1 cellular context compared by ENCODE assay signal in the genomic region with DNA sequence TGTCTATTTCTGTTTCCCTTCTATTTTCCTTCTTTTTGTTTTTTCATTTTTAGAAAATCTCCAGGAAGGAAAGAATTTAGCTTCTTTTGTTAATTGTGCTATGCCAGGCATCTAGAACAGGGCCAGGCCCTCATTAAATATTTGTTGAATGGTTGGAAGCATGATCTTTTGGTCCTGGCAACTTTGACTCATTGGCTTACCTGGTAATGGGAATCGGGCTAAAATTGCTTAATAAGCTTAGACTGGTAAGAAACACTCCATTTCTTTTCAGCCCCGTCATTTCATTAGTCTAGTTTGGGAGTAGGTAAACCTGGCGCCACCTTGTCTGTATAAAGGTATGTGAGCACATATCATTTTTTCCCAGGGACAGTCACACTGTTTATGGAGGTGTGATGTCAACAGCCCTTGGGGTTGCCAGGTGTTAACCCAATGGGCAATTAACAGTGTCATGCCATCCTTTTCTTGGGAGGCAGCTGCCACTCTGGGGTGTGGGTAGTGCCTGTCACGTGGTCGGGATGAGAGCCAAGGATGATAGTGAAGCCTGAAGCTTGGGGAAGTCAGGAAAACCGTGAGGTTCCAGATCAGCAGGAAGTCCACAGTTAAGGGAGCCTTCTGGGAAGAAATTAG.
TF ChIP-seq lines count a peak whose summit lies in the region.

No MANE protein-coding gene starts in this region.

TF ChIP-seq in HepG2, 621 proteins besides CTCF, POLR2A, EP300 and RAD21 (continued from another document):
- TF ChIP-seq, protein P1, sequence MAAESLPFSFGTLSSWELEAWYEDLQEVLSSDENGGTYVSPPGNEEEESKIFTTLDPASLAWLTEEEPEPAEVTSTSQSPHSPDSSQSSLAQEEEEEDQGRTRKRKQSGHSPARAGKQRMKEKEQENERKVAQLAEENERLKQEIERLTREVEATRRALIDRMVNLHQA (CRISPR knock-in tag; IDR thresholded peaks at IDR 0.05) = no peak
- no peak for TF ChIP-seq IRX3 (CRISPR knock-in tag; IDR thresholded peaks at IDR 0.05; ENCODE audit: borderline replicate concordance, low read depth)
